21 cellular contexts compared by ENCODE assay signal in genomic region chr13:40269086-40269485, GRCh38.
DNase-seq lines count a peak whose midpoint lies in the region; TF ChIP-seq lines count a peak whose summit lies in the region.
"Had no signal": no experiment of that assay in that cellular context is flagged by ENCODE, and none has a peak within 500 bp of the region (broad histone marks: within the 10 kb centered on the region; RNA-seq: fewer than 3 reads in every experiment).

No MANE protein-coding gene starts in this region.

- no peak overlapping the region for H3K18ac ChIP-seq in mesenchymal stem cell (ENCODE audit: low read depth in 1 of 2, low read length in 2 of 2)

- H3K4me1 Mint-ChIP-seq in glutamatergic neuron (ENCODE audit: low read depth, unreplicated experiment), result peaks cover 9% of the 10 kb centered on the region

- H4K8ac ChIP-seq in mesenchymal stem cell (ENCODE audit: low read length), result no peak overlapping the region

- H3K4me3 ChIP-seq in cardiac fibroblast (replicated peaks in 1 of 2; ENCODE audit: low read depth in 2 of 2, low read length in 2 of 2) (no peak overlapping the region), mesenchymal stem cell (ENCODE audit: insufficient read depth in 1 of 2, low read depth in 1 of 2, low read length in 2 of 2) (no peak overlapping the region), uterus (no peak overlapping the region)

- H2AK5ac ChIP-seq in mesenchymal stem cell (ENCODE audit: low read length, severe bottlenecking), result peak overlapping the region; percentile 27

- H3K4me2 ChIP-seq in mesenchymal stem cell (ENCODE audit: low read length, poor library complexity, severe bottlenecking), result no peak overlapping the region

- H2AFZ ChIP-seq in mesenchymal stem cell (ENCODE audit: low read depth, low read length), result no peak overlapping the region

- TF ChIP-seq CTCF in cardiac fibroblast (IDR thresholded peaks at IDR 0.05; ENCODE audit: low read depth, low read length) (no peak), glutamatergic neuron (IDR thresholded peaks at IDR 0.05; ENCODE audit: partially characterized antibody, unreplicated experiment) (no peak), uterus (IDR thresholded peaks at IDR 0.05) (no peak)

- H3K36me3 Mint-ChIP-seq in glutamatergic neuron (ENCODE audit: unreplicated experiment), result no peaks in the 10 kb centered on the region
- H3K36me3 Mint-ChIP-seq: WTC11 had no signal

- no peak overlapping the region for H2BK12ac ChIP-seq in mesenchymal stem cell (ENCODE audit: low read length in 2 of 2)

- H3K14ac ChIP-seq in mesenchymal stem cell (ENCODE audit: low read length in 2 of 2), result no peak overlapping the region

- intact Hi-C loops in uterus (cut with DNase I; ENCODE audit: low total_unique reads), result no loop called here

- no peak overlapping the region for H2BK5ac ChIP-seq in mesenchymal stem cell (ENCODE audit: low read depth, low read length, poor library complexity, severe bottlenecking)

- H3K9me3 Mint-ChIP-seq in glutamatergic neuron (ENCODE audit: unreplicated experiment), result peaks cover 2% of the 10 kb centered on the region
- H3K9me3 Mint-ChIP-seq: CD8-positive, alpha-beta memory T cell; endodermal cell; nephron; WTC11 had no signal

- H3K27ac Mint-ChIP-seq in glutamatergic neuron (ENCODE audit: unreplicated experiment), result peak overlapping the region; percentile 31
- H3K27ac Mint-ChIP-seq: endodermal cell, WTC11 had no signal

- H3K4ac ChIP-seq in mesenchymal stem cell (ENCODE audit: low read depth in 1 of 2, low read length in 2 of 2), result no peak overlapping the region

- H3K79me1 ChIP-seq in mesenchymal stem cell (replicated peaks; ENCODE audit: low read length, poor library complexity, severe bottlenecking), result no peaks in the 10 kb centered on the region

- WGBS in mesenchymal stem cell, result 75% methylated on average over 2 of the region's 2 CpGs

- no peak for TF ChIP-seq POLR2A in uterus (IDR thresholded peaks at IDR 0.05)

- no peak overlapping the region for H2BK120ac ChIP-seq in mesenchymal stem cell (ENCODE audit: low read depth, low read length)

- no peaks in the 10 kb centered on the region for H3K9me3 ChIP-seq in mesenchymal stem cell (ENCODE audit: control insufficient read depth, low read length)
- no peaks in the 10 kb centered on the region for H3K9me3 ChIP-seq in uterus

- H4K91ac ChIP-seq in mesenchymal stem cell (ENCODE audit: low read length), result no peak overlapping the region

- H3K27me3 ChIP-seq in mesenchymal stem cell (ENCODE audit: control insufficient read depth in 1 of 2, insufficient read depth in 1 of 2, low read length in 2 of 2) (peaks cover 0 to 8% of the 10 kb centered on the region in 2 experiments), uterus (no peaks in the 10 kb centered on the region)
- H3K27me3 ChIP-seq: brain microvascular endothelial cell had no signal

- no peaks in the 10 kb centered on the region for H3K27me3 Mint-ChIP-seq in glutamatergic neuron (ENCODE audit: unreplicated experiment)
- H3K27me3 Mint-ChIP-seq: CD8-positive, alpha-beta memory T cell had no signal

- no peak overlapping the region for H3K9ac ChIP-seq in mesenchymal stem cell (ENCODE audit: low read length)

- H2BK15ac ChIP-seq in mesenchymal stem cell (ENCODE audit: low read depth, poor library complexity, severe bottlenecking), result no peak overlapping the region

- H3K27ac ChIP-seq in mesenchymal stem cell (ENCODE audit: low read length, poor library complexity, severe bottlenecking) (no peak overlapping the region), uterus (peak overlapping the region in 1 of 2 donors; percentile 6)
- H3K27ac ChIP-seq: brain microvascular endothelial cell had no signal

- no peak overlapping the region for H3K23ac ChIP-seq in mesenchymal stem cell (ENCODE audit: low read length in 2 of 2)

- DNase-seq in cardiac fibroblast (ENCODE audit: low read depth in 2 of 2), result peak; percentile 14 to 46
- no peak for DNase-seq in glutamatergic neuron
- DNase-seq in mesenchymal stem cell, result peak; percentile 37
- peak; percentile 55 to 56 for DNase-seq in uterus
- no peak for DNase-seq in T-helper 1 cell
- no peak for DNase-seq in SKM-1 treated with dmso at 0.1 percent for 144 hours (lab: John Stamatoyannopoulos, UW; ENCODE audit: unreplicated experiment)
- no peak for DNase-seq in EL
- DNase-seq: activated CD8-positive, alpha-beta memory T cell treated with anti-CD3 and anti-CD28 coated beads, Interleukin-2, amount 50 U/mL, for 48 hours; AML-193; brain microvascular endothelial cell; CD8-positive, alpha-beta memory T cell; cortex of kidney; endodermal cell; GF-D8; H7; NCI-H1417; NK-92 treated with Interleukin-12 subunit alpha and Interleukin-12 subunit beta, amount 100 ng/mL, for 24 hours; posterior cingulate gyrus; substantia nigra had no signal

- H3K36me3 ChIP-seq in mesenchymal stem cell (ENCODE audit: control insufficient read depth in 1 of 2, insufficient read depth in 2 of 2, low read depth in 1 of 2, low read length in 2 of 2), result no peaks in the 10 kb centered on the region
- no peaks in the 10 kb centered on the region for H3K36me3 ChIP-seq in uterus
- H3K36me3 ChIP-seq: brain microvascular endothelial cell had no signal

- H3K4me3 Mint-ChIP-seq in glutamatergic neuron (ENCODE audit: unreplicated experiment), result no peak overlapping the region
- H3K4me3 Mint-ChIP-seq: CD8-positive, alpha-beta memory T cell; endodermal cell; nephron; WTC11 had no signal

- H3K4me1 ChIP-seq in mesenchymal stem cell (ENCODE audit: control insufficient read depth, insufficient read depth, low read depth, low read length) (peaks cover 13% of the 10 kb centered on the region), uterus (peaks cover 0 to 16% of the 10 kb centered on the region in 2 donors)

Comparison
In these comparisons a context has a peak if more than half of its experiments do, and no peak if none do; other contexts are left out.
1. DNase-seq: peak in cardiac fibroblast (2 of 2), mesenchymal stem cell (single experiment) and uterus (2 of 2); none in glutamatergic neuron (single experiment), T-helper 1 cell (0 of 5), SKM-1 treated with dmso at 0.1 percent for 144 hours (single experiment) and EL (single experiment).